15 cellular contexts compared by ENCODE assay signal in the genomic region with DNA sequence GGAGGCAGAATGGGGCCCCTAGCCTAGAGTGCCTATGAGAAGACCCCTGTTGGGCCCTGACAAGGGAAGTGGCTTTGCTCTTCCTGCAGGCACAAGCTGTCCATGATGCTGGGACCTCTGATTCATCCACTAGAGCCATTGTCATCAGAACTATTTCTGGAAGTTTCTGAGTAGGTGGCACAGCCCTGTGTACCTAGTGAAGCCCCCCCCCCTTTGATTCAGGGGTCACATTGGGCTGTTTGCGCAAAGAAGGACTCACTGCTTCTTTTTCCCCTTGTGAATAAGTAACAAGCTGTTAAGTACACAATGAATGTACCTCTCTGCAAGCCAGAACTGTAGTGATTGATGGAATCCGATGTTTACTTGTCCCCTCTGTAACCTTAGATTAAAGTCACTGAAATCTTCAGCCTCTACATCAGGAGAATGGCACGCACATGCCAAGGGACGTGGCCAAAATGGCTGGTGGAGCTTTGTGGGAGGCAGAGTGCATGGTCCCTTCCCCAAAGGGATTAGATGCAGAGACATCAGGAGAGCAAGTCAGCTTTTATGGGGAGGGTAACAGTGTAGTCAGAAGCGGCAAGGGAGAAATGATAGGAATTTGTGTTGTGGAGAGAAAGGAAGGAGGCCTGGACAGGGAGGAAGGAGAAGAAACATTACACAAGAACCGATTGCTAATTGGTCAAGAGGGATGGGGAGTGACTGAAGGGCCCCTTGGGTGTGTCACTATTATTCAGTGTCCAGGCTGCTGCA.
DNase-seq lines count a peak whose midpoint lies in the region; ATAC-seq and TF ChIP-seq lines count a peak whose summit lies in the region.
"Had no signal": no experiment of that assay in that cellular context is flagged by ENCODE, and none has a peak within 500 bp of the region (broad histone marks: within the 10 kb centered on the region; RNA-seq: fewer than 3 reads in every experiment).

No MANE protein-coding gene starts in this region.

- H3K4ac ChIP-seq in IMR-90 (ENCODE audit: low read depth, low read length) (peak overlapping the region; percentile 70), mesendoderm (ENCODE audit: low read depth, low read length) (no peak overlapping the region)

- H3K79me1 ChIP-seq in IMR-90 (ENCODE audit: low read depth in 1 of 2, low read length in 2 of 2) (no peaks in the 10 kb centered on the region), mesendoderm (ENCODE audit: low read length) (no peaks in the 10 kb centered on the region)

- H3K27me3 Mint-ChIP-seq in activated naive CD4-positive, alpha-beta T cell treated with anti-CD3 and anti-CD28 coated beads, Interleukin-2, amount 10 ng/mL, durations not matched to agents 7 days and 5 days = no peaks in the 10 kb centered on the region

- H2BK20ac ChIP-seq in IMR-90 (ENCODE audit: low read depth, low read length) = peak overlapping the region; percentile 33; the same call in 1 of the 2 replicates

- H2AFZ ChIP-seq in IMR-90 (replicated peaks; ENCODE audit: low read length, poor library complexity) (peak overlapping the region; percentile 51), fibroblast of lung (ENCODE audit: low read length) (peak overlapping the region; percentile 26)

- H4K5ac ChIP-seq in IMR-90 (ENCODE audit: low read depth, low read length) = peak overlapping the region; percentile 27; the same call in 1 of the 2 replicates
- H4K5ac ChIP-seq in mesendoderm (ENCODE audit: low read length) = no peak overlapping the region

- H3K9me1 ChIP-seq in IMR-90 (ENCODE audit: insufficient read depth, low read length) = peaks cover 19% of the 10 kb centered on the region

- no peak for TF ChIP-seq CTCF in AG04449 (IDR thresholded peaks at IDR 0.05; ENCODE audit: insufficient read depth, low read length, missing control alignments)
- no peak for TF ChIP-seq CTCF in IMR-90 (conservative IDR thresholded peaks at IDR 0.05; ENCODE audit: low read depth, low read length)
- TF ChIP-seq CTCF in fibroblast of lung (conservative IDR thresholded peaks at IDR 0.05 in 1 of 2, IDR thresholded peaks at IDR 0.05 in 1 of 2; ENCODE audit: low read depth in 1 of 2, low read length in 2 of 2) = no peak
- no peak for TF ChIP-seq CTCF in suprapubic skin (IDR thresholded peaks at IDR 0.05)

- H3K18ac ChIP-seq in IMR-90 (ENCODE audit: low read depth, low read length) (peak overlapping the region; percentile 36), mesendoderm (ENCODE audit: low read length) (no peak overlapping the region)

- no peak overlapping the region for H3K4me3 Mint-ChIP-seq in activated naive CD4-positive, alpha-beta T cell treated with anti-CD3 and anti-CD28 coated beads, Interleukin-2, amount 10 ng/mL, durations not matched to agents 7 days and 5 days

- H2BK120ac ChIP-seq in IMR-90 (ENCODE audit: low read depth, low read length) (peak overlapping the region; percentile 79), mesendoderm (ENCODE audit: low read depth, low read length) (no peak overlapping the region)

- H3K9ac ChIP-seq in IMR-90 (ENCODE audit: low read depth, low read length) (no peak overlapping the region), fibroblast of lung (ENCODE audit: insufficient read depth, low read length) (no peak overlapping the region), mesendoderm (ENCODE audit: low read length) (no peak overlapping the region)

- no peak for TF ChIP-seq EP300 in suprapubic skin (IDR thresholded peaks at IDR 0.05)

- in situ Hi-C loops in IMR-90 (cut with MboI; ENCODE audit: low sequenced_read_pairs) = no loop called here

- H4K20me1 ChIP-seq in IMR-90 (ENCODE audit: insufficient read depth, low read length) (no peaks in the 10 kb centered on the region), fibroblast of lung (ENCODE audit: control insufficient read depth, extremely low read depth, insufficient read depth, low read length) (no peaks in the 10 kb centered on the region)

- CTCF ChIA-PET in AG04449 (lab: Yijun Ruan, JAX) (no interaction called here), IMR-90 (lab: Yijun Ruan, JAX) (no interaction called here)
- CTCF ChIA-PET in activated naive CD4-positive, alpha-beta T cell treated with anti-CD3 and anti-CD28 coated beads, Interleukin-2, amount 10 ng/mL, durations not matched to agents 7 days and 5 days (lab: Charles Lee) = no interaction called here

- H2BK5ac ChIP-seq in IMR-90 (ENCODE audit: low read depth, low read length, poor library complexity, severe bottlenecking) (peak overlapping the region; percentile 40), mesendoderm (ENCODE audit: low read length) (no peak overlapping the region)

- H3K4me2 ChIP-seq in IMR-90 (ENCODE audit: low read depth, low read length) (peak overlapping the region; percentile 68), fibroblast of lung (ENCODE audit: extremely low read depth, insufficient read depth, low read length) (no peak overlapping the region), mesendoderm (ENCODE audit: low read length) (no peak overlapping the region)

- DNase-seq in AG04449 (ENCODE audit: low read depth, low spot score) = peak; percentile 78
- peak; percentile 75 for DNase-seq in IMR-90
- DNase-seq in fibroblast of lung (ENCODE audit: low read depth in 2 of 2) = peak; percentile 70 to 80
- DNase-seq in mesendoderm = peak; percentile 25
- no peak for DNase-seq in nucleus accumbens (lab: John Stamatoyannopoulos, UW)
- no peak for DNase-seq in NK-92 treated with Interleukin-12 subunit alpha and Interleukin-12 subunit beta, amount 100 ng/mL, for 24 hours (lab: John Stamatoyannopoulos, UW)
- DNase-seq in suprapubic skin (ENCODE audit: low spot score in 2 of 2) = no peak
- no peak for DNase-seq in activated naive CD4-positive, alpha-beta T cell treated with anti-CD3 and anti-CD28 coated beads, Interleukin-2, amount 10 ng/mL, durations not matched to agents 7 days and 5 days
- DNase-seq: activated CD4-positive, alpha-beta T cell treated with anti-CD3 and anti-CD28 coated beads, Interleukin-2, amount 50 U/mL, for 1 hour; activated naive CD4-positive, alpha-beta T cell treated with Interleukin-2 at 50 U/mL for 16 hours; AML-193; MG63; NCI-H510A treated with DMSO at 0.1 percent for 48 hours had no signal

- peak overlapping the region; percentile 72; the same call in 1 of the 2 replicates for H3K27ac ChIP-seq in IMR-90 (ENCODE audit: insufficient read depth, low read length)
- H3K27ac ChIP-seq in fibroblast of lung (ENCODE audit: insufficient read depth, low read length) = no peak overlapping the region
- H3K27ac ChIP-seq in mesendoderm (ENCODE audit: low read depth, low read length) = no peak overlapping the region
- H3K27ac ChIP-seq in suprapubic skin = no peak overlapping the region
- H3K27ac ChIP-seq: vagina had no signal

- H3K4me1 Mint-ChIP-seq in activated naive CD4-positive, alpha-beta T cell treated with anti-CD3 and anti-CD28 coated beads, Interleukin-2, amount 10 ng/mL, durations not matched to agents 7 days and 5 days = no peaks in the 10 kb centered on the region

- H3K56ac ChIP-seq in IMR-90 (ENCODE audit: extremely low read depth, insufficient read depth, low read length) = peak overlapping the region; percentile 45; the same call in 1 of the 2 replicates
- H3K56ac ChIP-seq in mesendoderm (ENCODE audit: low read length) = no peak overlapping the region

- peak; percentile 93 for ATAC-seq in IMR-90 (ENCODE audit: low read depth)
- ATAC-seq: HCT116 had no signal

- no peak overlapping the region for H3K27ac Mint-ChIP-seq in activated naive CD4-positive, alpha-beta T cell treated with anti-CD3 and anti-CD28 coated beads, Interleukin-2, amount 10 ng/mL, durations not matched to agents 7 days and 5 days

- BruUV-seq in IMR-90 (replicated peaks; lab: Mats Ljungman, UMichigan) = no TSS peak

- H3K23ac ChIP-seq in IMR-90 (ENCODE audit: low read depth, low read length) = peak overlapping the region; percentile 8; the same call in 1 of the 2 replicates
- H3K23ac ChIP-seq in mesendoderm (ENCODE audit: low read length) = no peak overlapping the region

- 7% methylated on average over 3 of the region's 6 CpGs; no CpG with 5 or more reads in 1 of the 2 experiments for WGBS in IMR-90 (ENCODE audit: extremely low coverage in 2 of 2, insufficient read length in 1 of 2), 2 experiments
- WGBS in mesendoderm (ENCODE audit: extremely low coverage, insufficient coverage, low lambda C conversion rate) = no CpG with 5 or more reads among the region's 6 CpGs
- WGBS in suprapubic skin = 65% methylated on average over 6 of the region's 6 CpGs

- dilution Hi-C loops in IMR-90 (cut with HindIII; ENCODE audit: low sequenced_read_pairs, unreplicated experiment) = no loop called here

- H3K14ac ChIP-seq in IMR-90 (replicated peaks; ENCODE audit: low read depth, low read length) = no peak overlapping the region; the same call in 1 of the 2 replicates

- H2AK9ac ChIP-seq in IMR-90 (replicated peaks; ENCODE audit: low read depth, low read length, poor library complexity) = peak overlapping the region; percentile 21

- TF ChIP-seq RAD21 in IMR-90 (IDR thresholded peaks at IDR 0.05; ENCODE audit: low read length) = no peak

- H3K9me3 ChIP-seq in IMR-90 (ENCODE audit: control insufficient read depth, insufficient read depth, low read length) = no peaks in the 10 kb centered on the region
- H3K9me3 ChIP-seq in fibroblast of lung (ENCODE audit: control insufficient read depth, insufficient read depth, low read depth, low read length) = no peaks in the 10 kb centered on the region
- no peaks in the 10 kb centered on the region for H3K9me3 ChIP-seq in suprapubic skin
- H3K9me3 ChIP-seq: MG63, vagina had no signal

- peak overlapping the region; percentile 16 to 74; a peak in 3 of 4 replicates for H4K8ac ChIP-seq in IMR-90 (ENCODE audit: low read depth in 2 of 2, low read length in 2 of 2)
- H4K8ac ChIP-seq in mesendoderm (ENCODE audit: low read depth, low read length) = no peak overlapping the region

- peak overlapping the region; percentile 75 for H4K91ac ChIP-seq in IMR-90 (ENCODE audit: insufficient read depth, low read depth, low read length)

- peak overlapping the region; percentile 40; the same call in 1 of the 2 replicates for H2AK5ac ChIP-seq in IMR-90 (ENCODE audit: low read depth, low read length)
- no peak overlapping the region for H2AK5ac ChIP-seq in mesendoderm (ENCODE audit: low read length)

- no peaks in the 10 kb centered on the region for H3K36me3 Mint-ChIP-seq in activated naive CD4-positive, alpha-beta T cell treated with anti-CD3 and anti-CD28 coated beads, Interleukin-2, amount 10 ng/mL, durations not matched to agents 7 days and 5 days

- no peaks in the 10 kb centered on the region for H3K9me3 Mint-ChIP-seq in activated naive CD4-positive, alpha-beta T cell treated with anti-CD3 and anti-CD28 coated beads, Interleukin-2, amount 10 ng/mL, durations not matched to agents 7 days and 5 days

- H3K4me3 ChIP-seq in AG04449 (ENCODE audit: low read depth, low read length) (no peak overlapping the region), IMR-90 (ENCODE audit: insufficient read depth, low read depth, low read length) (no peak overlapping the region), fibroblast of lung (replicated peaks in 1 of 4; ENCODE audit: control extremely low read depth in 1 of 4, insufficient read depth in 1 of 4, low read depth in 3 of 4, low read length in 4 of 4) (no peak overlapping the region), mesendoderm (ENCODE audit: low read length) (no peak overlapping the region), suprapubic skin (no peak overlapping the region)
- H3K4me3 ChIP-seq: MG63, vagina had no signal

- H3K36me3 ChIP-seq in IMR-90 (ENCODE audit: control insufficient read depth, insufficient read depth, low read length) = peaks cover 2% of the 10 kb centered on the region; the same call in 1 of the 2 replicates
- no peaks in the 10 kb centered on the region for H3K36me3 ChIP-seq in fibroblast of lung (ENCODE audit: control insufficient read depth, insufficient read depth, low read length)
- H3K36me3 ChIP-seq in mesendoderm (ENCODE audit: control insufficient read depth, insufficient read depth, low read length) = no peaks in the 10 kb centered on the region
- H3K36me3 ChIP-seq in suprapubic skin = no peaks in the 10 kb centered on the region
- H3K36me3 ChIP-seq: MG63, vagina had no signal

- TF ChIP-seq POLR2A in IMR-90 (IDR thresholded peaks at IDR 0.05; ENCODE audit: low read depth, low read length) (no peak), suprapubic skin (IDR thresholded peaks at IDR 0.05) (no peak)

- intact Hi-C loops in IMR-90 (cut with micrococcal nuclease) = no loop called here

- POLR2A ChIA-PET in AG04449 (lab: Yijun Ruan, JAX) (interaction anchor here (0.8 kb wide), 1 partner anchor 774 kb away, joined by 3 read pairs; no protein-coding TSS in a partner anchor), IMR-90 (lab: Charles Lee; ENCODE audit: unreplicated experiment) (no interaction called here)

- no peaks in the 10 kb centered on the region for H3K79me2 ChIP-seq in fibroblast of lung (ENCODE audit: control insufficient read depth, insufficient read depth, low read length)
- no peaks in the 10 kb centered on the region for H3K79me2 ChIP-seq in mesendoderm (ENCODE audit: control insufficient read depth, insufficient read depth, low read length)

- H3K27me3 ChIP-seq in IMR-90 (ENCODE audit: control insufficient read depth, insufficient read depth, low read length) (no peaks in the 10 kb centered on the region), fibroblast of lung (ENCODE audit: control insufficient read depth, insufficient read depth, low read length) (no peaks in the 10 kb centered on the region), mesendoderm (ENCODE audit: insufficient read depth, low read length, poor library complexity) (no peaks in the 10 kb centered on the region), suprapubic skin (no peaks in the 10 kb centered on the region)
- H3K27me3 ChIP-seq: MG63, vagina had no signal

- peaks cover 10% of the 10 kb centered on the region for H3K4me1 ChIP-seq in IMR-90 (ENCODE audit: control insufficient read depth, insufficient read depth, low read length)
- no peaks in the 10 kb centered on the region for H3K4me1 ChIP-seq in fibroblast of lung (ENCODE audit: control insufficient read depth, extremely low read depth, insufficient read depth, low read length)
- H3K4me1 ChIP-seq in mesendoderm (ENCODE audit: control insufficient read depth, low read depth, low read length) = no peaks in the 10 kb centered on the region
- no peaks in the 10 kb centered on the region for H3K4me1 ChIP-seq in suprapubic skin
- H3K4me1 ChIP-seq: vagina had no signal

- peak overlapping the region; percentile 23; the same call in 1 of the 3 replicates for H2BK15ac ChIP-seq in IMR-90 (ENCODE audit: low read depth, low read length)
- no peak overlapping the region for H2BK15ac ChIP-seq in mesendoderm (replicated peaks; ENCODE audit: low read depth)

Comparison
In these comparisons a context has a peak if more than half of its experiments do, and no peak if none do; other contexts are left out.
1. DNase-seq: peak in AG04449 (single experiment), IMR-90 (single experiment), fibroblast of lung (2 of 2) and mesendoderm (single experiment); none in nucleus accumbens (0 of 56), NK-92 treated with Interleukin-12 subunit alpha and Interleukin-12 subunit beta, amount 100 ng/mL, for 24 hours (single experiment), suprapubic skin (0 of 2) and activated naive CD4-positive, alpha-beta T cell treated with anti-CD3 and anti-CD28 coated beads, Interleukin-2, amount 10 ng/mL, durations not matched to agents 7 days and 5 days (single experiment).